34 cellular contexts compared by ENCODE assay signal in the genomic region with DNA sequence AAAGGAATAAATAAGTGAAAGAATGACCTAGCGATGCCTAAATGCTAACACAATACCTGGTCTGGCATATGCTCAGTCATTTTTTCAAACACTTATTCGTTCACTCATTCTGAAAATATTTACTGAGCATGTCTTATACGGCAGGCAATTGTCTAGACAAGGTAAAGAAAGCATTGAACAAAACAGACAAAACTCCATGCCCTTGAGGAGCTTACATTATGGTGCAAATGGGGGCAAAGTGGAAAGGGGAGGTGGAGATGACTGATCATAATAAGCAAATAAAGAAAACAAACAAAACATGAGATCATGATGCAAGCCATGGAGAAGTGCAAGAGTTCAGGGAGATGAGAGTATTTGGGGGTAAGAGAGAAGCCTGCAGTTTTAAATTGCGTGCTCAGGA.
"Had no signal": no experiment of that assay in that cellular context is flagged by ENCODE, and none has a peak within 500 bp of the region (broad histone marks: within the 10 kb centered on the region; RNA-seq: fewer than 3 reads in every experiment).

No MANE protein-coding gene starts in this region.

- H3K4me1 Mint-ChIP-seq: activated CD4-positive, alpha-beta T cell treated with anti-CD3 and anti-CD28 coated beads, Interleukin-2, amount 10 ng/mL, durations not matched to agents 7 days and 5 days; activated naive CD4-positive, alpha-beta T cell treated with anti-CD3 and anti-CD28 coated beads, Interleukin-2, amount 50 U/mL, for 24 hours; activated naive CD8-positive, alpha-beta T cell treated with anti-CD3 and anti-CD28 coated beads for 36 hours; activated naive CD8-positive, alpha-beta T cell treated with anti-CD3 and anti-CD28 coated beads, Interleukin-2, amount 50 U/mL, for 24 hours; WTC11 had no signal

- FAIRE-seq: endometrium, endothelial cell of umbilical vein, TTC549 had no signal

- H3K27me3 ChIP-seq: adrenal gland, body of pancreas, cardiac muscle cell, colonic mucosa, esophagus muscularis mucosa, gastroesophageal sphincter, heart right ventricle had no signal

- H3K9me3 Mint-ChIP-seq: activated T-helper 1 cell treated with anti-CD3 and anti-CD28 coated beads, Interleukin-12 subunit alpha, Interleukin-12 subunit beta, Interleukin-2, Interleukin-4 antibody, amounts not matched to agents 30 ng/mL and 10 ng/mL and 1 ng/mL, durations not matched to agents 14 hours and 24 hours and 36 hours; activated T-helper 2 cell treated with anti-CD3 and anti-CD28 coated beads, Interferon-gamma antibody, Interleukin-2, Interleukin-4, amounts not matched to agents 10 μg/mL and 5 μg/mL and 100 μg/mL, durations not matched to agents 14 hours and 24 hours and 36 hours had no signal

- H3K27me3 Mint-ChIP-seq: activated CD4-positive, alpha-beta T cell treated with anti-CD3 and anti-CD28 coated beads, Interleukin-2, amount 10 ng/mL, durations not matched to agents 7 days and 5 days had no signal

- DNase-seq: activated CD4-positive, alpha-beta T cell treated with anti-CD3 and anti-CD28 coated beads for 1 hour; activated CD4-positive, alpha-beta T cell treated with anti-CD3 and anti-CD28 coated beads for 4 hours; activated CD4-positive, alpha-beta T cell treated with anti-CD3 and anti-CD28 coated beads, Interleukin-2, amount 10 ng/mL, durations not matched to agents 7 days and 5 days; activated CD4-positive, alpha-beta T cell treated with anti-CD3 and anti-CD28 coated beads, Interleukin-2, amount 50 U/mL, for 4 hours; activated CD8-positive, alpha-beta memory T cell treated with anti-CD3 and anti-CD28 coated beads for 24 hours; activated CD8-positive, alpha-beta T cell treated with anti-CD3 and anti-CD28 coated beads for 36 hours; activated effector memory CD4-positive, alpha-beta T cell treated with anti-CD3 and anti-CD28 coated beads, Interleukin-2, amount 50 U/mL, for 16 hours; activated naive CD4-positive, alpha-beta T cell treated with anti-CD3 and anti-CD28 coated beads for 36 hours; activated naive CD8-positive, alpha-beta T cell treated with anti-CD3 and anti-CD28 coated beads for 36 hours; activated naive CD8-positive, alpha-beta T cell treated with anti-CD3 and anti-CD28 coated beads, Interleukin-2, amount 50 U/mL, for 24 hours; activated T-cell treated with anti-CD3 and anti-CD28 coated beads, Interleukin-2, amount 50 U/mL, for 48 hours; adrenal gland; amygdala; aorta; body of pancreas; central memory CD4-positive, alpha-beta T cell; cerebellar nuclear complex; colonic mucosa; effector CD8-positive, alpha-beta T cell; erythroblast; foreskin melanocyte; heart right ventricle; T-helper 2 cell had no signal

- H3K36me3 ChIP-seq: adrenal gland, cardiac muscle cell, colonic mucosa, esophagus muscularis mucosa, gastroesophageal sphincter, heart right ventricle had no signal

- H3K4me1 ChIP-seq: adrenal gland, body of pancreas, colonic mucosa, esophagus muscularis mucosa, gastroesophageal sphincter had no signal

- ATAC-seq: activated CD8-positive, alpha-beta T cell treated with anti-CD3 and anti-CD28 coated beads for 36 hours; activated naive CD8-positive, alpha-beta T cell treated with anti-CD3 and anti-CD28 coated beads, Interleukin-2, amount 50 U/mL, for 24 hours; body of pancreas; gastroesophageal sphincter; heart right ventricle; WTC11 had no signal

- H3K4me3 Mint-ChIP-seq: activated CD4-positive, alpha-beta T cell treated with anti-CD3 and anti-CD28 coated beads, Interleukin-2, amount 10 ng/mL, durations not matched to agents 7 days and 5 days; activated CD8-positive, alpha-beta T cell treated with anti-CD3 and anti-CD28 coated beads for 36 hours; activated naive CD4-positive, alpha-beta T cell treated with anti-CD3 and anti-CD28 coated beads for 36 hours; activated naive CD4-positive, alpha-beta T cell treated with anti-CD3 and anti-CD28 coated beads, Interleukin-2, amount 50 U/mL, for 24 hours; activated naive CD8-positive, alpha-beta T cell treated with anti-CD3 and anti-CD28 coated beads for 36 hours; activated naive CD8-positive, alpha-beta T cell treated with anti-CD3 and anti-CD28 coated beads, Interleukin-2, amount 50 U/mL, for 24 hours; activated T-helper 1 cell treated with anti-CD3 and anti-CD28 coated beads, Interleukin-12 subunit alpha, Interleukin-12 subunit beta, Interleukin-2, Interleukin-4 antibody, amounts not matched to agents 30 ng/mL and 10 ng/mL and 1 ng/mL, durations not matched to agents 14 hours and 24 hours and 36 hours; WTC11 had no signal

- H3K27ac ChIP-seq: adrenal gland, body of pancreas, cardiac muscle cell, colonic mucosa, esophagus muscularis mucosa, gastroesophageal sphincter, heart right ventricle, VCaP had no signal

- H3K4me3 ChIP-seq: adrenal gland, body of pancreas, cardiac muscle cell, colonic mucosa, esophagus muscularis mucosa, gastroesophageal sphincter, heart right ventricle had no signal

- H3K27ac Mint-ChIP-seq: activated CD4-positive, alpha-beta T cell treated with anti-CD3 and anti-CD28 coated beads, Interleukin-2, amount 10 ng/mL, durations not matched to agents 7 days and 5 days; activated CD8-positive, alpha-beta T cell treated with anti-CD3 and anti-CD28 coated beads for 36 hours; activated naive CD4-positive, alpha-beta T cell treated with anti-CD3 and anti-CD28 coated beads for 36 hours; activated naive CD4-positive, alpha-beta T cell treated with anti-CD3 and anti-CD28 coated beads, Interleukin-2, amount 50 U/mL, for 24 hours; activated naive CD8-positive, alpha-beta T cell treated with anti-CD3 and anti-CD28 coated beads for 36 hours; activated naive CD8-positive, alpha-beta T cell treated with anti-CD3 and anti-CD28 coated beads, Interleukin-2, amount 50 U/mL, for 24 hours; activated T-helper 1 cell treated with anti-CD3 and anti-CD28 coated beads, Interleukin-12 subunit alpha, Interleukin-12 subunit beta, Interleukin-2, Interleukin-4 antibody, amounts not matched to agents 30 ng/mL and 10 ng/mL and 1 ng/mL, durations not matched to agents 14 hours and 24 hours and 36 hours; activated T-helper 2 cell treated with anti-CD3 and anti-CD28 coated beads, Interferon-gamma antibody, Interleukin-2, Interleukin-4, amounts not matched to agents 10 μg/mL and 5 μg/mL and 100 μg/mL, durations not matched to agents 14 hours and 24 hours and 36 hours; WTC11 had no signal

- H3K36me3 Mint-ChIP-seq: activated naive CD4-positive, alpha-beta T cell treated with anti-CD3 and anti-CD28 coated beads, Interleukin-2, amount 50 U/mL, for 24 hours; activated naive CD8-positive, alpha-beta T cell treated with anti-CD3 and anti-CD28 coated beads for 36 hours; WTC11 had no signal

- H3K9me3 ChIP-seq: adrenal gland, body of pancreas, colonic mucosa, esophagus muscularis mucosa, gastroesophageal sphincter, heart right ventricle had no signal
